Comparison of ENCODE assay signal across 11 cellular contexts in the genomic region with DNA sequence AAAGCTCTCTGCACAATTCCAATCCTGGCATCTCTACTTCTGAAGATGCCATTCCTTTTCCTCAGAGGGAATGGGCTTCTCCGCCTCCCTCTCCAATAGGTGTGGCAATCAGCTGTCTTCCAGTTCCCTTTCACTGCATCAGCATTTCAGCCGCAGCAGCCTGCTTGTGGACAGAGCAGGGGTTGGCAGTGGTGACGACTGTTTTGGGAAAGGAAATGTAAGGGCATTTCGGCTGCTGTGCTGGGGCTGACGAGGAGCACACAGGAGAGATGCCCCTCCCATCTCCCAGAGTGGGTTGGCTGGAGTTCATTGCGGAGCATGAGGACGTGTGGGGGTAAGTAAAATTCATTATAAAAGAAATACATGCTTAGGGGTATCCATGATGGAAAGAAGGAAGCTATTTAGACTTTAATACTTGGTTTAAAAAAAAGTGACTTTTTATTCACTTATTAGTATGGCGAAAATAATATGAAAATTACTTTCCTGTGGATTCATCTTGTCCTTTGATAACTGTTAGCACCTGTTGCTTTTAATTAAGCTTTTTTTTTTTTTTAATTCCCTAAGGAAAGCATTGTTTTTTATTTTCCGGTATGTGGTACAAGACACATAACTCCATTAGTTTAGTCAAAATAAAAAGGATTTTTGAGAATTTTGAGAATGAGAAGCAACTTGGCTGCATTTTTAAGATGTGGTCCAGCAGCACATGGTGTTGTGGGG. TPM values are rescaled to one million over a fixed set of nuclear protein-coding genes. Genes with fewer than 3 reads are reported as not detected.
DNase-seq lines count a peak whose midpoint lies in the region; ATAC-seq and TF ChIP-seq lines count a peak whose summit lies in the region.
"Had no signal": no experiment of that assay in that cellular context is flagged by ENCODE, and none has a peak within 500 bp of the region (broad histone marks: within the 10 kb centered on the region; RNA-seq: fewer than 3 reads in every experiment).

Gene LIMCH1 (plus strand): TSS at position 141 of the 717 bp plus-strand sequence. CDS start 67,839 bp downstream, outside the sequence.

- ATAC-seq in heart right ventricle (peak; percentile 76 to 93 (median 82)), GM21381 (IDR thresholded peaks at IDR 0.05; ENCODE audit: unreplicated experiment) (no peak)
- ATAC-seq: T-cell had no signal

- no peak for TF ChIP-seq CTCF in VCaP (conservative IDR thresholded peaks at IDR 0.05)
- no peak for TF ChIP-seq CTCF in heart right ventricle (IDR thresholded peaks at IDR 0.05)
- no peak for TF ChIP-seq CTCF in ovary (IDR thresholded peaks at IDR 0.05)

- H3K27ac Mint-ChIP-seq in CD4-positive, alpha-beta memory T cell: no peak within 1 kb of the TSS
- H3K27ac Mint-ChIP-seq: activated naive CD8-positive, alpha-beta T cell treated with anti-CD3 and anti-CD28 coated beads, Interleukin-2, amount 10 ng/mL, durations not matched to agents 7 days and 5 days; T-cell had no signal

- H3K4me1 ChIP-seq in heart right ventricle: peaks cover 11 to 100% (median 94%) of the 10 kb centered on the region in 9 donors
- peaks cover 9% of the 10 kb centered on the region for H3K4me1 ChIP-seq in ovary (ENCODE audit: insufficient read depth)
- no peaks in the 10 kb centered on the region for H3K4me1 ChIP-seq in CD4-positive, alpha-beta memory T cell (ENCODE audit: insufficient read depth, low read length)

- DNase-seq in AG08395 (ENCODE audit: low spot score) (peak; percentile 22), heart right ventricle (peak; percentile 64 to 82), ovary (peak; percentile 49 to 66 (median 54)), HEK293T (ENCODE audit: extremely low spot score) (no peak), NCI-H524 (lab: John Stamatoyannopoulos, UW) (no peak)
- no peak for DNase-seq in CD4-positive, alpha-beta memory T cell
- DNase-seq: ACHN; activated naive CD8-positive, alpha-beta T cell treated with anti-CD3 and anti-CD28 coated beads, Interleukin-2, amount 10 ng/mL, durations not matched to agents 7 days and 5 days; T-cell had no signal

- H3K4me3 ChIP-seq in heart right ventricle: peak within 1 kb of the TSS in 9 of 10 donors; percentile 6 to 47 (median 39)
- H3K4me3 ChIP-seq in ovary: no peak within 1 kb of the TSS
- H3K4me3 ChIP-seq in CD4-positive, alpha-beta memory T cell (ENCODE audit: low read length in 2 of 2): no peak within 1 kb of the TSS

- POLR2A ChIA-PET in HEK293T (lab: Yijun Ruan, JAX): no interaction called here
- POLR2A ChIA-PET in CD4-positive, alpha-beta memory T cell (lab: Charles Lee; ENCODE audit: partially characterized antibody): no interaction called here

- H3K4me1 Mint-ChIP-seq in CD4-positive, alpha-beta memory T cell: no peaks in the 10 kb centered on the region
- H3K4me1 Mint-ChIP-seq: activated naive CD8-positive, alpha-beta T cell treated with anti-CD3 and anti-CD28 coated beads, Interleukin-2, amount 10 ng/mL, durations not matched to agents 7 days and 5 days; T-cell had no signal

- H3K9me3 ChIP-seq in heart right ventricle: no peaks in the 10 kb centered on the region
- H3K9me3 ChIP-seq in ovary: no peaks in the 10 kb centered on the region
- no peaks in the 10 kb centered on the region for H3K9me3 ChIP-seq in CD4-positive, alpha-beta memory T cell (ENCODE audit: control insufficient read depth in 1 of 2, low read length in 2 of 2)

- peaks cover 0 to 3% (median 0%) of the 10 kb centered on the region in 8 donors for H3K9me3 Mint-ChIP-seq in CD4-positive, alpha-beta memory T cell
- H3K9me3 Mint-ChIP-seq: activated naive CD8-positive, alpha-beta T cell treated with anti-CD3 and anti-CD28 coated beads, Interleukin-2, amount 10 ng/mL, durations not matched to agents 7 days and 5 days; T-cell had no signal

- H3K27ac ChIP-seq in VCaP (peak within 1 kb of the TSS; percentile 62), heart right ventricle (peak within 1 kb of the TSS; percentile 44 to 96 (median 88)), ovary (peak within 1 kb of the TSS in 1 of 2 donors; percentile 11)
- no peak within 1 kb of the TSS for H3K27ac ChIP-seq in CD4-positive, alpha-beta memory T cell (ENCODE audit: low read depth, low read length)

- no peak for TF ChIP-seq POLR2A in ovary (IDR thresholded peaks at IDR 0.05)

- H3K36me3 ChIP-seq in heart right ventricle: no peaks in the 10 kb centered on the region
- no peaks in the 10 kb centered on the region for H3K36me3 ChIP-seq in ovary
- H3K36me3 ChIP-seq in CD4-positive, alpha-beta memory T cell (ENCODE audit: insufficient read depth, low read length): no peaks in the 10 kb centered on the region

- intact Hi-C loops in heart right ventricle (cut with DNase I) (loop anchor here in 7 of 10 donors (5.0 to 10.0 kb wide), 9 partner anchors 74 to 253 kb away; no protein-coding TSS in a partner anchor), ovary (cut with DNase I) (no loop called here)
- intact Hi-C loops in CD4-positive, alpha-beta memory T cell (cut with micrococcal nuclease): no loop called here

- H3K27me3 Mint-ChIP-seq in CD4-positive, alpha-beta memory T cell: peaks cover 0 to 2% of the 10 kb centered on the region in 2 donors
- H3K27me3 Mint-ChIP-seq: activated naive CD8-positive, alpha-beta T cell treated with anti-CD3 and anti-CD28 coated beads, Interleukin-2, amount 10 ng/mL, durations not matched to agents 7 days and 5 days had no signal

- H3K27me3 ChIP-seq in heart right ventricle (no peaks in the 10 kb centered on the region), ovary (no peaks in the 10 kb centered on the region)
- H3K27me3 ChIP-seq in CD4-positive, alpha-beta memory T cell (ENCODE audit: insufficient read depth, low read length): no peaks in the 10 kb centered on the region

- 17 to 18% methylated on average over 9 of the region's 9 CpGs for WGBS in heart right ventricle, 2 donors
- WGBS in ovary, 3 donors: 14 to 20% (median 16%) methylated on average over 9 of the region's 9 CpGs

- H3K4me3 Mint-ChIP-seq in CD4-positive, alpha-beta memory T cell: no peak within 1 kb of the TSS
- H3K4me3 Mint-ChIP-seq: activated naive CD8-positive, alpha-beta T cell treated with anti-CD3 and anti-CD28 coated beads, Interleukin-2, amount 10 ng/mL, durations not matched to agents 7 days and 5 days; T-cell had no signal

- no peak for TF ChIP-seq EP300 in ovary (IDR thresholded peaks at IDR 0.05)

- CTCF ChIA-PET in HEK293T (lab: Yijun Ruan, JAX): interaction anchor here (0.6 kb wide), 1 partner anchor 778 kb away, joined by 3 read pairs; no protein-coding TSS in a partner anchor
- CTCF ChIA-PET in CD4-positive, alpha-beta memory T cell (lab: Charles Lee; ENCODE audit: partially characterized antibody): no interaction called here

- H3K36me3 Mint-ChIP-seq in CD4-positive, alpha-beta memory T cell: no peaks in the 10 kb centered on the region
- H3K36me3 Mint-ChIP-seq: activated naive CD8-positive, alpha-beta T cell treated with anti-CD3 and anti-CD28 coated beads, Interleukin-2, amount 10 ng/mL, durations not matched to agents 7 days and 5 days; T-cell had no signal

TF ChIP-seq in HEK293T, 16 proteins besides CTCF, POLR2A, EP300 and RAD21:
- no peak for TF ChIP-seq BHLHE40 (IDR thresholded peaks at IDR 0.05; ENCODE audit: borderline replicate concordance)
- no peak for TF ChIP-seq FOXA1 (IDR thresholded peaks at IDR 0.05)
- no peak for TF ChIP-seq PKNOX1 (IDR thresholded peaks at IDR 0.05)
- no peak for TF ChIP-seq ARNT (IDR thresholded peaks at IDR 0.05)
- no peak for TF ChIP-seq SUZ12 (IDR thresholded peaks at IDR 0.05)
- no peak for TF ChIP-seq NFRKB (IDR thresholded peaks at IDR 0.05)

RNA-seq across cellular contexts. Expression of gene LIMCH1, which starts in this region (rescaled TPM):
- 100 to 1,000 TPM; 242 to 410 (median 304) TPM for total RNA-seq in heart right ventricle
- polyA plus RNA-seq in heart right ventricle: 10 to 100 TPM; 28.4 to 56.2 TPM
- total RNA-seq in ovary: 10 to 100 TPM; 18.6 to 36.0 (median 23.6) TPM
- polyA plus RNA-seq in ovary: 10 to 100 TPM in 1 of 2 donors, 1 to 10 TPM in 1; 9.7 to 56.6 TPM
- not detected for total RNA-seq in CD4-positive, alpha-beta memory T cell
- not detected for polyA plus RNA-seq in CD4-positive, alpha-beta memory T cell
- total RNA-seq: activated naive CD8-positive, alpha-beta T cell treated with anti-CD3 and anti-CD28 coated beads, Interleukin-2, amount 10 ng/mL, durations not matched to agents 7 days and 5 days had no signal

Comparison
In these comparisons a context has a peak if more than half of its experiments do, and no peak if none do; other contexts are left out.
1. RNA of gene LIMCH1 (total RNA-seq): 242 to 410 TPM in heart right ventricle and 18.6 to 36.0 TPM in ovary; not detected in CD4-positive, alpha-beta memory T cell; every median in the first group is over 10 times any median in the second.
2. RNA of gene LIMCH1 (total RNA-seq): 242 to 410 TPM in heart right ventricle; 18.6 to 36.0 TPM in ovary; every median in the first group is over 4 times any median in the second.
3. RNA of gene LIMCH1 (polyA plus RNA-seq): 9.7 to 56.6 TPM in ovary and 28.4 to 56.2 TPM in heart right ventricle; not detected in CD4-positive, alpha-beta memory T cell; every median in the first group is over 10 times any median in the second.
4. DNase-seq: peak in AG08395 (single experiment), heart right ventricle (2 of 2) and ovary (5 of 5); none in HEK293T (single experiment), NCI-H524 (0 of 2) and CD4-positive, alpha-beta memory T cell (0 of 5).
5. H3K4me3 ChIP-seq: peak in heart right ventricle (9 of 10); none in ovary (single experiment) and CD4-positive, alpha-beta memory T cell (0 of 2).
6. intact Hi-C loops: an anchor here in heart right ventricle (5.0 to 10.0 kb wide); none called in ovary and CD4-positive, alpha-beta memory T cell.